In genomic region chr18:57142361-57142760, GRCh38 we compare ENCODE assay signal across 18 cellular contexts. TPM values are rescaled to one million over a fixed set of nuclear protein-coding genes. Genes with fewer than 3 reads are reported as not detected.
DNase-seq lines count a peak whose midpoint lies in the region; ATAC-seq and TF ChIP-seq lines count a peak whose summit lies in the region.
"Had no signal": no experiment of that assay in that cellular context is flagged by ENCODE, and none has a peak within 500 bp of the region (broad histone marks: within the 10 kb centered on the region; RNA-seq: fewer than 3 reads in every experiment).

No MANE protein-coding gene starts in this region.

- no TSS peak for BruUV-seq in MCF 10A (replicated peaks; lab: Mats Ljungman, UMichigan)

- no peak overlapping the region for H3K14ac ChIP-seq in trophoblast cell (ENCODE audit: low read length)

- H3K4me1 ChIP-seq in breast epithelium (no peaks in the 10 kb centered on the region), endodermal cell (ENCODE audit: control insufficient read depth, insufficient read depth, low read length) (peaks cover 6% of the 10 kb centered on the region), trophoblast cell (ENCODE audit: control insufficient read depth in 1 of 2, insufficient read depth in 2 of 2, low read length in 2 of 2) (no peaks in the 10 kb centered on the region)
- H3K4me1 ChIP-seq: A549, BE2C had no signal

- ATAC-seq in activated CD8-positive, alpha-beta T cell treated with anti-CD3 and anti-CD28 coated beads, Interleukin-2, amount 10 ng/mL, durations not matched to agents 7 days and 5 days: no peak
- ATAC-seq: A549 had no signal

- intact Hi-C loops in MCF 10A (cut with micrococcal nuclease): no loop called here
- intact Hi-C loops in breast epithelium (cut with DNase I; ENCODE audit: low total_unique reads): no loop called here

- CTCF ChIA-PET in MCF 10A (lab: Yijun Ruan, JAX): no interaction called here
- CTCF ChIA-PET in activated CD8-positive, alpha-beta T cell treated with anti-CD3 and anti-CD28 coated beads, Interleukin-2, amount 10 ng/mL, durations not matched to agents 7 days and 5 days (lab: Charles Lee): no interaction called here

- H3K4me3 Mint-ChIP-seq in MCF 10A (ENCODE audit: unreplicated experiment) (no peak overlapping the region), endodermal cell (no peak overlapping the region)
- H3K4me3 Mint-ChIP-seq in activated CD8-positive, alpha-beta T cell treated with anti-CD3 and anti-CD28 coated beads, Interleukin-2, amount 10 ng/mL, durations not matched to agents 7 days and 5 days: no peak overlapping the region
- H3K4me3 Mint-ChIP-seq: CD4-positive, alpha-beta memory T cell had no signal

- H3K4me1 Mint-ChIP-seq in MCF 10A (ENCODE audit: insufficient read depth, unreplicated experiment) (peaks cover 22% of the 10 kb centered on the region), endodermal cell (peaks cover 31% of the 10 kb centered on the region)
- H3K4me1 Mint-ChIP-seq in activated CD8-positive, alpha-beta T cell treated with anti-CD3 and anti-CD28 coated beads, Interleukin-2, amount 10 ng/mL, durations not matched to agents 7 days and 5 days (ENCODE audit: low read depth): no peaks in the 10 kb centered on the region
- H3K4me1 Mint-ChIP-seq: CD4-positive, alpha-beta memory T cell had no signal

- H2AFZ ChIP-seq in trophoblast cell (ENCODE audit: insufficient read depth, low read length, poor library complexity): no peak overlapping the region

- H3K79me1 ChIP-seq in trophoblast cell (ENCODE audit: low read length): no peaks in the 10 kb centered on the region

- no peak overlapping the region for H2AK5ac ChIP-seq in trophoblast cell (ENCODE audit: low read length)

- H3K27me3 ChIP-seq in breast epithelium (no peaks in the 10 kb centered on the region), endodermal cell (ENCODE audit: control insufficient read depth, insufficient read depth, low read length, poor library complexity, severe bottlenecking) (no peaks in the 10 kb centered on the region), trophoblast cell (ENCODE audit: insufficient read depth, low read length) (no peaks in the 10 kb centered on the region)
- H3K27me3 ChIP-seq: BE2C had no signal

- H3K9me3 Mint-ChIP-seq in MCF 10A (ENCODE audit: unreplicated experiment) (peaks cover 7% of the 10 kb centered on the region), endodermal cell (peaks cover 6% of the 10 kb centered on the region)
- no peaks in the 10 kb centered on the region for H3K9me3 Mint-ChIP-seq in activated CD8-positive, alpha-beta T cell treated with anti-CD3 and anti-CD28 coated beads, Interleukin-2, amount 10 ng/mL, durations not matched to agents 7 days and 5 days (ENCODE audit: insufficient read depth)

- no peak overlapping the region for H2BK120ac ChIP-seq in trophoblast cell (ENCODE audit: insufficient read depth, low read length, poor library complexity)

- no peak overlapping the region for H3K23ac ChIP-seq in trophoblast cell (ENCODE audit: low read length)

- H3K36me3 Mint-ChIP-seq in MCF 10A (ENCODE audit: insufficient read depth, unreplicated experiment) (peaks cover 4% of the 10 kb centered on the region), endodermal cell (ENCODE audit: low read depth) (no peaks in the 10 kb centered on the region)
- no peaks in the 10 kb centered on the region for H3K36me3 Mint-ChIP-seq in activated CD8-positive, alpha-beta T cell treated with anti-CD3 and anti-CD28 coated beads, Interleukin-2, amount 10 ng/mL, durations not matched to agents 7 days and 5 days (ENCODE audit: low read depth)
- H3K36me3 Mint-ChIP-seq: CD4-positive, alpha-beta memory T cell had no signal

- TF ChIP-seq POLR2A in breast epithelium (IDR thresholded peaks at IDR 0.05): no peak

- no peak overlapping the region for H4K8ac ChIP-seq in trophoblast cell (ENCODE audit: low read depth, low read length)

- no peak overlapping the region for H2BK12ac ChIP-seq in trophoblast cell (ENCODE audit: low read length)

- H3K27ac ChIP-seq in breast epithelium: no peak overlapping the region
- no peak overlapping the region for H3K27ac ChIP-seq in endodermal cell (ENCODE audit: low read depth, low read length)
- H3K27ac ChIP-seq in trophoblast cell (ENCODE audit: low read depth, low read length): no peak overlapping the region
- H3K27ac ChIP-seq: A549, C4-2B, HL-60 had no signal

- H3K9ac ChIP-seq in endodermal cell (ENCODE audit: extremely low read depth, low read length, poor library complexity, severe bottlenecking) (no peak overlapping the region), trophoblast cell (ENCODE audit: low read length) (peak overlapping the region; percentile 12)

- H3K4ac ChIP-seq in trophoblast cell (ENCODE audit: low read depth, low read length): no peak overlapping the region

- H3K27me3 Mint-ChIP-seq in MCF 10A (ENCODE audit: insufficient read depth, unreplicated experiment) (no peaks in the 10 kb centered on the region), endodermal cell (ENCODE audit: insufficient read depth) (peaks cover 6% of the 10 kb centered on the region)
- H3K27me3 Mint-ChIP-seq in activated CD8-positive, alpha-beta T cell treated with anti-CD3 and anti-CD28 coated beads, Interleukin-2, amount 10 ng/mL, durations not matched to agents 7 days and 5 days (ENCODE audit: low read depth): peaks cover 3% of the 10 kb centered on the region

- peak overlapping the region; percentile 75 for H3K27ac Mint-ChIP-seq in MCF 10A (ENCODE audit: low read depth, unreplicated experiment)
- H3K27ac Mint-ChIP-seq in endodermal cell: peak overlapping the region; percentile 36
- no peak overlapping the region for H3K27ac Mint-ChIP-seq in activated CD8-positive, alpha-beta T cell treated with anti-CD3 and anti-CD28 coated beads, Interleukin-2, amount 10 ng/mL, durations not matched to agents 7 days and 5 days
- H3K27ac Mint-ChIP-seq: CD4-positive, alpha-beta memory T cell had no signal

- no peak overlapping the region for H4K91ac ChIP-seq in trophoblast cell (ENCODE audit: low read depth, low read length)

- H3K9me3 ChIP-seq in breast epithelium: no peaks in the 10 kb centered on the region
- peaks cover 7% of the 10 kb centered on the region for H3K9me3 ChIP-seq in endodermal cell (ENCODE audit: control insufficient read depth, low read length)
- H3K9me3 ChIP-seq in trophoblast cell (ENCODE audit: insufficient read depth, low read depth, low read length): no peaks in the 10 kb centered on the region
- H3K9me3 ChIP-seq: A549, BE2C had no signal

- POLR2A ChIA-PET in MCF 10A (lab: Yijun Ruan, JAX): interaction anchor here (1.1 to 1.2 kb wide), 2 partner anchors 64 to 68 kb away, joined by 3 to 4 read pairs; no protein-coding TSS in a partner anchor
- POLR2A ChIA-PET in activated CD8-positive, alpha-beta T cell treated with anti-CD3 and anti-CD28 coated beads, Interleukin-2, amount 10 ng/mL, durations not matched to agents 7 days and 5 days (lab: Charles Lee): no interaction called here

- no peaks in the 10 kb centered on the region for H3K36me3 ChIP-seq in breast epithelium
- no peaks in the 10 kb centered on the region for H3K36me3 ChIP-seq in endodermal cell (ENCODE audit: control insufficient read depth, insufficient read depth, low read length)
- H3K36me3 ChIP-seq in trophoblast cell (ENCODE audit: control insufficient read depth in 1 of 2, insufficient read depth in 2 of 2, low read length in 2 of 2): no peaks in the 10 kb centered on the region
- H3K36me3 ChIP-seq: BE2C had no signal

- no peak overlapping the region for H2BK5ac ChIP-seq in trophoblast cell (ENCODE audit: low read depth, low read length, poor library complexity)

- no peak overlapping the region for H3K4me2 ChIP-seq in trophoblast cell (ENCODE audit: low read length)
- H3K4me2 ChIP-seq: A549 had no signal

- H3K18ac ChIP-seq in trophoblast cell (ENCODE audit: low read length): no peak overlapping the region

- no peak for DNase-seq in MCF 10A (ENCODE audit: unreplicated experiment)
- DNase-seq in breast epithelium (ENCODE audit: low spot score in 2 of 2): no peak
- DNase-seq in NCI-H69 (lab: John Stamatoyannopoulos, UW): peak; percentile 58
- DNase-seq in endodermal cell: no peak
- no peak for DNase-seq in trophoblast cell
- DNase-seq in activated CD4-positive, alpha-beta T cell treated with anti-CD3 and anti-CD28 coated beads for 4 hours: no peak
- no peak for DNase-seq in activated CD8-positive, alpha-beta T cell treated with anti-CD3 and anti-CD28 coated beads, Interleukin-2, amount 10 ng/mL, durations not matched to agents 7 days and 5 days
- DNase-seq in DMS153 treated with DMSO at 0.1 percent for 48 hours (lab: John Stamatoyannopoulos, UW; ENCODE audit: unreplicated experiment): no peak
- DNase-seq: BE2C; CD4-positive, alpha-beta memory T cell; GF-D8; HCEC 1CT; IMR-90 had no signal

- H4K12ac ChIP-seq in trophoblast cell (ENCODE audit: low read depth, low read length): no peak overlapping the region

- no peak overlapping the region for H3K4me3 ChIP-seq in breast epithelium
- no peak overlapping the region for H3K4me3 ChIP-seq in endodermal cell (ENCODE audit: low read length)
- H3K4me3 ChIP-seq in trophoblast cell (ENCODE audit: low read depth, low read length): no peak overlapping the region
- H3K4me3 ChIP-seq: A549 had no signal

- H3K79me2 ChIP-seq in trophoblast cell (ENCODE audit: control insufficient read depth, insufficient read depth, low read length, poor library complexity): no peaks in the 10 kb centered on the region

- TF ChIP-seq CTCF in MCF 10A (IDR thresholded peaks at IDR 0.05; ENCODE audit: unreplicated experiment): no peak
- no peak for TF ChIP-seq CTCF in breast epithelium (IDR thresholded peaks at IDR 0.05)
- TF ChIP-seq CTCF in endodermal cell (conservative IDR thresholded peaks at IDR 0.05): peak; percentile 51

RNA-seq across cellular contexts. Expression of gene BOD1L2, which starts 4.5 kb away (rescaled TPM):
- total RNA-seq in MCF 10A (2022) (not detected in 2 replicates), breast epithelium (not detected), endodermal cell (1 to 10 TPM in 1 of 2 donors, under 1 TPM in 1; 0.13 to 1.3 TPM)
- not detected for polyA plus RNA-seq in endodermal cell (2013, experiment 1 of 2)
- not detected for polyA plus RNA-seq in endodermal cell (2013, experiment 2 of 2)
- not detected in 2 replicates for polyA plus RNA-seq in trophoblast cell (2013)
- total RNA-seq in activated CD8-positive, alpha-beta T cell treated with anti-CD3 and anti-CD28 coated beads, Interleukin-2, amount 10 ng/mL, durations not matched to agents 7 days and 5 days: not detected
- total RNA-seq: CD4-positive, alpha-beta memory T cell; H4; IMR-90 had no signal
- polyA plus RNA-seq: A549; AG04450; CD4-positive, alpha-beta memory T cell; IMR-90 had no signal
